20 cellular contexts compared by ENCODE assay signal in the genomic region with DNA sequence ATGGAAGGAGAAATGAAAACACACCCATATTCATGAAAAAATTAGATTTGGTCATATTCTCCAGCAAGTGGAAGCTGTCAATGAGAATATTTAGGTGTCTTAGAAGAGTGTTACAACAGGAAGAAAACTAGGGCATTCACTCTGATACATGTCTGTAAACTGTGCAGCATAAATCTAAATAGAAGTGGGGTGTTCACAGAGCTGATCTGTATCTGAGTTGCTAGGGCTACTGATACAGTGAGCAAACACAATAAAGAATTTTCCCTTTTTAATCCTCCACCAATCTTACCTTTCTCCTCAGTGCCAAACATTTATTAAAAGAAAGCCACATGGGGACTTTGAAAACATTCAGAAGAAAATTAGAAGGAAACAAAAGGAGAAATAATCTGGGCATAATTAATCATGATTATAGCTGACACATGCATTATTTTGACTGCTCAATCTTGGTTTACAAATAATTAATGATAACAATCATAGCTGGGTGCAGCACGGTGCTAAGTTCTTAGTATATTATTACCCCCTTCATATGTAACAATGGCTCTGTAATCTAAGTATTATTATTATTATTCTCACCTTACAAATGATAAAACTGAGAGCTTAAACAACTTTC.
"Had no signal": no experiment of that assay in that cellular context is flagged by ENCODE, and none has a peak within 500 bp of the region (broad histone marks: within the 10 kb centered on the region; RNA-seq: fewer than 3 reads in every experiment).

No MANE protein-coding gene starts in this region.

- H3K4me1 ChIP-seq: adrenal gland, ascending aorta, gastrocnemius medialis, parathyroid adenoma, thyroid gland had no signal

- H3K9ac ChIP-seq: parathyroid adenoma had no signal

- H3K4me3 ChIP-seq: adrenal gland, ascending aorta, dorsolateral prefrontal cortex, esophagus muscularis mucosa, gastrocnemius medialis, thyroid gland had no signal

- H3K36me3 ChIP-seq: adrenal gland, ascending aorta, esophagus muscularis mucosa, gastrocnemius medialis, thyroid gland had no signal

- FAIRE-seq: colon, islet of Langerhans had no signal

- H3K27me3 ChIP-seq: adrenal gland, ascending aorta, esophagus muscularis mucosa, gastrocnemius medialis, thyroid gland had no signal

- H3K79me2 ChIP-seq: parathyroid adenoma had no signal

- ATAC-seq: activated T-cell treated with anti-CD3 and anti-CD28 coated beads, Interleukin-2, amount 50 U/mL, for 4 hours; effector memory CD8-positive, alpha-beta T cell; gastrocnemius medialis; natural killer cell treated with Interleukin-12 subunit alpha and Interleukin-12 subunit beta and Interleukin-15 and Interleukin-18, amount 100 ng/mL, for 72 hours; right cardiac atrium; WTC11 had no signal

- H3K27ac ChIP-seq: adrenal gland, ascending aorta, dorsolateral prefrontal cortex, esophagus muscularis mucosa, gastrocnemius medialis, parathyroid adenoma, thyroid gland had no signal

- DNase-seq: activated CD4-positive, alpha-beta T cell treated with anti-CD3 and anti-CD28 coated beads, Interleukin-2, amount 50 U/mL, for 48 hours; activated CD8-positive, alpha-beta memory T cell treated with anti-CD3 and anti-CD28 coated beads, Interleukin-2, amount 50 U/mL, for 48 hours; activated naive CD4-positive, alpha-beta T cell; activated T-cell treated with anti-CD3 and anti-CD28 coated beads, Interleukin-2, amount 50 U/mL, for 4 hours; adrenal gland; dorsolateral prefrontal cortex; effector memory CD8-positive, alpha-beta T cell; gastrocnemius medialis; right cardiac atrium; stimulated activated CD4-positive, alpha-beta T cell treated with anti-CD3 and anti-CD28 coated beads, Interleukin-1b, Interleukin-23, amount 100 ng/mL, for 48 hours; substantia nigra; T-helper 9 cell; thyroid gland had no signal

- H2AFZ ChIP-seq: parathyroid adenoma had no signal

- H3K9me3 ChIP-seq: adrenal gland, esophagus muscularis mucosa, gastrocnemius medialis, thyroid gland had no signal
